Comparison of ENCODE assay signal across 16 cellular contexts in the genomic region with DNA sequence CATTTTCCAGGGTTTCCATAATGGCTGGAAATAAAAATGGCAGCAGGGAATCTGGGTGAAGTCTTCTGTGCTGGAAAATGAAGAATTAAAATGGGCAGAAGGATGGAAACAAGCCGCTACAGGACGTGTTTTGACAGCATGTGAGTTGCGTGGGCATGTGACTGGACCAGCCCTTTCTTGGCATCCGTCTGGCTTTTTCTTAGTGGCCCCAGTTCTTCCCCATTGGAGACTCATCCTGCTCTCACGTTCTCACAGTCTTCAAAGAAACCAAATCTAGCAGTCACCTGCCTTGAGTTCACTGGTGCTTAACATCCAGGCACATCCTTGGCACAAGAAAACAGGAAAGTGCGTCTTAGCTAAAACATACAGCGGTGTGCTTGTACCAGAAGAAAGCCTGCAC.
"Had no signal": no experiment of that assay in that cellular context is flagged by ENCODE, and none has a peak within 500 bp of the region (broad histone marks: within the 10 kb centered on the region; RNA-seq: fewer than 3 reads in every experiment).

No MANE protein-coding gene starts in this region.

- H3K27ac Mint-ChIP-seq: dendritic cell treated with granulocyte-macrophage colony-stimulating factor and Interleukin-4, amounts not matched to agents 40 ng/mL and 50 ng/mL, for 4 days had no signal

- H3K4me3 ChIP-seq: body of pancreas, esophagus muscularis mucosa, heart left ventricle, mucosa of descending colon, psoas muscle, sigmoid colon, thoracic aorta had no signal

- ATAC-seq: body of pancreas; natural killer cell treated with Interleukin-12 subunit alpha and Interleukin-12 subunit beta and Interleukin-15 and Interleukin-18, amount 100 ng/mL, for 72 hours; psoas muscle had no signal

- H3K27me3 Mint-ChIP-seq: central memory CD8-positive, alpha-beta T cell; dendritic cell treated with granulocyte-macrophage colony-stimulating factor and Interleukin-4, amounts not matched to agents 40 ng/mL and 50 ng/mL, for 4 days; stimulated activated naive CD8-positive, alpha-beta T cell treated with anti-CD3 and anti-CD28 coated beads, Interleukin-15, Interleukin-2, amounts not matched to agents 100 ng/mL and 50 ng/mL, for 24 hours had no signal

- H3K4me1 ChIP-seq: body of pancreas, heart left ventricle, psoas muscle had no signal

- H3K27ac ChIP-seq: body of pancreas, esophagus muscularis mucosa, heart left ventricle, psoas muscle, thoracic aorta had no signal

- H3K36me3 ChIP-seq: esophagus muscularis mucosa, heart left ventricle, sigmoid colon, thoracic aorta had no signal

- DNase-seq: activated CD4-positive, alpha-beta T cell treated with anti-CD3 and anti-CD28 coated beads, Interleukin-2, amount 50 U/mL, for 4 hours; activated naive CD4-positive, alpha-beta T cell treated with Interleukin-2 at 50 U/mL for 16 hours; activated T-cell treated with anti-CD3 and anti-CD28 coated beads, Interleukin-2, amount 50 U/mL, for 48 hours; heart left ventricle; mucosa of descending colon; psoas muscle; sigmoid colon; stimulated activated CD4-positive, alpha-beta T cell treated with anti-CD3 and anti-CD28 coated beads, Interleukin-4, amount 100 ng/mL, for 1 hour; stimulated activated CD8-positive, alpha-beta memory T cell treated with anti-CD3 and anti-CD28 coated beads, Interleukin-4, amount 100 ng/mL, for 48 hours had no signal

- H3K9me3 ChIP-seq: body of pancreas, esophagus muscularis mucosa, heart left ventricle, mucosa of descending colon, psoas muscle, sigmoid colon, thoracic aorta had no signal

- H3K4me3 Mint-ChIP-seq: central memory CD8-positive, alpha-beta T cell; dendritic cell treated with granulocyte-macrophage colony-stimulating factor and Interleukin-4, amounts not matched to agents 40 ng/mL and 50 ng/mL, for 4 days; natural killer cell treated with Interleukin-12 subunit alpha and Interleukin-12 subunit beta and Interleukin-15 and Interleukin-18, amount 100 ng/mL, for 72 hours; stimulated activated naive CD8-positive, alpha-beta T cell treated with anti-CD3 and anti-CD28 coated beads, Interleukin-15, Interleukin-2, amounts not matched to agents 100 ng/mL and 50 ng/mL, for 24 hours had no signal

- H3K9me3 Mint-ChIP-seq: central memory CD8-positive, alpha-beta T cell had no signal

- H3K27me3 ChIP-seq: body of pancreas, esophagus muscularis mucosa, heart left ventricle, sigmoid colon had no signal
